Comparison of ENCODE assay signal across 35 cellular contexts in genomic region chr11:68994161-68994890, GRCh38. TPM values are rescaled to one million over a fixed set of nuclear protein-coding genes. Genes with fewer than 3 reads are reported as not detected.
DNase-seq lines count a peak whose midpoint lies in the region; ATAC-seq, FAIRE-seq and TF ChIP-seq lines count a peak whose summit lies in the region.
"Had no signal": no experiment of that assay in that cellular context is flagged by ENCODE, and none has a peak within 500 bp of the region (broad histone marks: within the 10 kb centered on the region; RNA-seq: fewer than 3 reads in every experiment).

No MANE protein-coding gene starts in this region.

- no peak overlapping the region for H3K4me2 ChIP-seq in K562 (ENCODE audit: insufficient read depth, low read length)
- H3K4me2 ChIP-seq in mesendoderm (ENCODE audit: low read length) = no peak overlapping the region

- intact Hi-C loops in activated CD4-positive, alpha-beta memory T cell treated with anti-CD3 and anti-CD28 coated beads for 36 hours (cut with micrococcal nuclease) = no loop called here
- intact Hi-C loops in K562 (cut with micrococcal nuclease) = no loop called here

- no peak overlapping the region for H2BK120ac ChIP-seq in mesendoderm (ENCODE audit: low read depth, low read length)

- H3K18ac ChIP-seq in mesendoderm (ENCODE audit: low read length) = no peak overlapping the region

- H4K20me1 ChIP-seq in K562 (replicated peaks; ENCODE audit: control insufficient read depth, insufficient read depth, low read length) = 0 out of 2 replicates have a peak, but pooled peaks cover 4% of the 10 kb centered on the region

- TF ChIP-seq RAD21 in K562 (CRISPR knock-in tag; conservative IDR thresholded peaks at IDR 0.05 in 1 of 2, IDR thresholded peaks at IDR 0.05 in 1 of 2) = no peak

- H3K27ac Mint-ChIP-seq in activated CD4-positive, alpha-beta memory T cell treated with anti-CD3 and anti-CD28 coated beads for 36 hours = no peak overlapping the region
- no peak overlapping the region for H3K27ac Mint-ChIP-seq in activated CD4-positive, alpha-beta memory T cell treated with anti-CD3 and anti-CD28 coated beads, Interleukin-2, amount 10 ng/mL, durations not matched to agents 7 days and 5 days
- H3K27ac Mint-ChIP-seq in neural crest cell (ENCODE audit: unreplicated experiment) (peak overlapping the region; percentile 62), type B pancreatic cell (no peak overlapping the region)
- H3K27ac Mint-ChIP-seq: activated naive CD8-positive, alpha-beta T cell treated with anti-CD3 and anti-CD28 coated beads, Interleukin-2, amount 50 U/mL, for 24 hours; dendritic cell treated with granulocyte-macrophage colony-stimulating factor and Interleukin-4, amounts not matched to agents 40 ng/mL and 50 ng/mL, for 4 days had no signal

- TF ChIP-seq POLR2A in K562 (conservative IDR thresholded peaks at IDR 0.05) = no peak

- FAIRE-seq in K562 (lab: Jason Lieb, UNC) = no peak
- FAIRE-seq: endometrium, keratinocyte had no signal

- H2BK15ac ChIP-seq in mesendoderm (replicated peaks; ENCODE audit: low read depth) = no peak overlapping the region

- H3K4me3 ChIP-seq in K562 = no peak overlapping the region
- H3K4me3 ChIP-seq in mesendoderm (ENCODE audit: low read length) = no peak overlapping the region
- H3K4me3 ChIP-seq: esophagus squamous epithelium, Peyer's patch, right atrium auricular region, SJCRH30, stomach, tibial artery had no signal

- no peaks in the 10 kb centered on the region for H3K9me3 ChIP-seq in K562 (replicated peaks; ENCODE audit: control insufficient read depth, insufficient read depth, low read depth, low read length)
- H3K9me3 ChIP-seq: esophagus squamous epithelium, Peyer's patch, right atrium auricular region, SJCRH30, stomach, tibial artery had no signal

- H3K36me3 Mint-ChIP-seq in activated CD4-positive, alpha-beta memory T cell treated with anti-CD3 and anti-CD28 coated beads for 36 hours = no peaks in the 10 kb centered on the region
- no peaks in the 10 kb centered on the region for H3K36me3 Mint-ChIP-seq in activated CD4-positive, alpha-beta memory T cell treated with anti-CD3 and anti-CD28 coated beads, Interleukin-2, amount 10 ng/mL, durations not matched to agents 7 days and 5 days (ENCODE audit: low read depth)
- no peaks in the 10 kb centered on the region for H3K36me3 Mint-ChIP-seq in neural crest cell (ENCODE audit: low read depth)
- H3K36me3 Mint-ChIP-seq in type B pancreatic cell = no peaks in the 10 kb centered on the region

- H3K56ac ChIP-seq in mesendoderm (ENCODE audit: low read length) = no peak overlapping the region

- no peak overlapping the region for H2AFZ ChIP-seq in K562 (ENCODE audit: low read depth, low read length)
- H2AFZ ChIP-seq: parathyroid adenoma had no signal

- no peak overlapping the region for H4K5ac ChIP-seq in mesendoderm (ENCODE audit: low read length)

- H3K4me1 Mint-ChIP-seq in activated CD4-positive, alpha-beta memory T cell treated with anti-CD3 and anti-CD28 coated beads for 36 hours (ENCODE audit: low read depth) = peaks cover 3% of the 10 kb centered on the region
- peaks cover 5% of the 10 kb centered on the region for H3K4me1 Mint-ChIP-seq in activated CD4-positive, alpha-beta memory T cell treated with anti-CD3 and anti-CD28 coated beads, Interleukin-2, amount 10 ng/mL, durations not matched to agents 7 days and 5 days
- no peaks in the 10 kb centered on the region for H3K4me1 Mint-ChIP-seq in neural crest cell
- peaks cover 14% of the 10 kb centered on the region for H3K4me1 Mint-ChIP-seq in type B pancreatic cell (ENCODE audit: unreplicated experiment)
- H3K4me1 Mint-ChIP-seq: activated naive CD8-positive, alpha-beta T cell treated with anti-CD3 and anti-CD28 coated beads, Interleukin-2, amount 50 U/mL, for 24 hours had no signal

- H2BK5ac ChIP-seq in mesendoderm (ENCODE audit: low read length) = no peak overlapping the region

- peaks cover 8% of the 10 kb centered on the region for H3K27me3 Mint-ChIP-seq in activated CD4-positive, alpha-beta memory T cell treated with anti-CD3 and anti-CD28 coated beads for 36 hours
- H3K27me3 Mint-ChIP-seq in activated CD4-positive, alpha-beta memory T cell treated with anti-CD3 and anti-CD28 coated beads, Interleukin-2, amount 10 ng/mL, durations not matched to agents 7 days and 5 days = peaks cover 12% of the 10 kb centered on the region
- H3K27me3 Mint-ChIP-seq in neural crest cell (ENCODE audit: low read depth) (peaks cover 18% of the 10 kb centered on the region), type B pancreatic cell (peaks cover 19% of the 10 kb centered on the region)

- no peak overlapping the region for H3K23ac ChIP-seq in mesendoderm (ENCODE audit: low read length)

- no peaks in the 10 kb centered on the region for H3K79me1 ChIP-seq in mesendoderm (ENCODE audit: low read length)

- BruUV-seq in K562 (replicated peaks; lab: Mats Ljungman, UMichigan) = no TSS peak

- no peaks in the 10 kb centered on the region for H3K9me3 Mint-ChIP-seq in activated CD4-positive, alpha-beta memory T cell treated with anti-CD3 and anti-CD28 coated beads for 36 hours
- H3K9me3 Mint-ChIP-seq in activated CD4-positive, alpha-beta memory T cell treated with anti-CD3 and anti-CD28 coated beads, Interleukin-2, amount 10 ng/mL, durations not matched to agents 7 days and 5 days = no peaks in the 10 kb centered on the region
- H3K9me3 Mint-ChIP-seq in neural crest cell (no peaks in the 10 kb centered on the region), type B pancreatic cell (no peaks in the 10 kb centered on the region)
- H3K9me3 Mint-ChIP-seq: activated naive CD8-positive, alpha-beta T cell treated with anti-CD3 and anti-CD28 coated beads, Interleukin-2, amount 50 U/mL, for 24 hours; dendritic cell treated with granulocyte-macrophage colony-stimulating factor and Interleukin-4, amounts not matched to agents 40 ng/mL and 50 ng/mL, for 4 days; nephron had no signal

- H3K27me3 ChIP-seq in K562 (ENCODE audit: control insufficient read depth in 2 of 2, insufficient read depth in 2 of 2, low read length in 2 of 2) (peaks cover 45 to 85% of the 10 kb centered on the region in 2 experiments), mesendoderm (ENCODE audit: insufficient read depth, low read length, poor library complexity) (no peaks in the 10 kb centered on the region)
- H3K27me3 ChIP-seq: Peyer's patch, right atrium auricular region, SJCRH30 had no signal

- H3K36me3 ChIP-seq in K562 (ENCODE audit: control insufficient read depth, insufficient read depth, low read length) (no peaks in the 10 kb centered on the region), mesendoderm (ENCODE audit: control insufficient read depth, insufficient read depth, low read length) (no peaks in the 10 kb centered on the region)
- H3K36me3 ChIP-seq: esophagus squamous epithelium, Peyer's patch, right atrium auricular region, SJCRH30, stomach, tibial artery had no signal

- ATAC-seq in K562 = peak; percentile 42; the same call in 1 of the 3 replicates
- ATAC-seq: activated naive CD8-positive, alpha-beta T cell treated with anti-CD3 and anti-CD28 coated beads, Interleukin-2, amount 50 U/mL, for 24 hours; foreskin keratinocyte; HCT116 had no signal

- DNase-seq in activated CD4-positive, alpha-beta memory T cell treated with anti-CD3 and anti-CD28 coated beads for 36 hours = peak; percentile 5
- no peak for DNase-seq in activated CD4-positive, alpha-beta memory T cell treated with anti-CD3 and anti-CD28 coated beads, Interleukin-2, amount 10 ng/mL, durations not matched to agents 7 days and 5 days
- no peak for DNase-seq in K562 (ENCODE audit: extremely low read depth in 1 of 4, low spot score in 3 of 4)
- no peak for DNase-seq in neural crest cell (ENCODE audit: low read depth, low spot score)
- DNase-seq in type B pancreatic cell (ENCODE audit: extremely low spot score, unreplicated experiment) = peak; percentile 59
- no peak for DNase-seq in mesendoderm
- DNase-seq in HEK293T (ENCODE audit: extremely low spot score) = no peak
- no peak for DNase-seq in NCI-H2029 treated with DMSO at 0.1 percent for 48 hours (lab: John Stamatoyannopoulos, UW)
- DNase-seq: activated CD4-positive, alpha-beta T cell treated with anti-CD3 and anti-CD28 coated beads for 48 hours; activated naive CD4-positive, alpha-beta T cell; activated naive CD8-positive, alpha-beta T cell treated with anti-CD3 and anti-CD28 coated beads, Interleukin-2, amount 50 U/mL, for 24 hours; C1 segment of cervical spinal cord; central memory CD4-positive, alpha-beta T cell; esophagus squamous epithelium; foreskin keratinocyte; mammary epithelial cell; MV-4-11; NCI-H446; NCI-H774; SJCRH30; stimulated activated CD4-positive, alpha-beta T cell treated with anti-CD3 and anti-CD28 coated beads, Interleukin-2, amount 100 ng/mL, for 24 hours; stimulated activated CD8-positive, alpha-beta memory T cell treated with anti-CD3 and anti-CD28 coated beads, Interleukin-4, amount 100 ng/mL, for 48 hours; stomach; T-helper 9 cell had no signal

- no peak for TF ChIP-seq EP300 in K562 (IDR thresholded peaks at IDR 0.05; ENCODE audit: low read length)

- in situ Hi-C loops in K562 (cut with MboI) = no loop called here

- H3K79me2 ChIP-seq in K562 (ENCODE audit: control insufficient read depth, insufficient read depth, low read length) (no peaks in the 10 kb centered on the region), mesendoderm (ENCODE audit: control insufficient read depth, insufficient read depth, low read length) (no peaks in the 10 kb centered on the region)
- H3K79me2 ChIP-seq: parathyroid adenoma had no signal

- H3K4me1 ChIP-seq in K562 (replicated peaks in 1 of 2; ENCODE audit: control insufficient read depth in 2 of 2, insufficient read depth in 2 of 2, low read length in 2 of 2) = peaks cover 0 to 7% of the 10 kb centered on the region in 2 experiments; a peak in 3 of 5 replicates
- H3K4me1 ChIP-seq in mesendoderm (ENCODE audit: control insufficient read depth, low read depth, low read length) = no peaks in the 10 kb centered on the region
- H3K4me1 ChIP-seq: foreskin keratinocyte, parathyroid adenoma, Peyer's patch had no signal

- H3K4me3 Mint-ChIP-seq in activated CD4-positive, alpha-beta memory T cell treated with anti-CD3 and anti-CD28 coated beads for 36 hours = no peak overlapping the region
- no peak overlapping the region for H3K4me3 Mint-ChIP-seq in activated CD4-positive, alpha-beta memory T cell treated with anti-CD3 and anti-CD28 coated beads, Interleukin-2, amount 10 ng/mL, durations not matched to agents 7 days and 5 days
- no peak overlapping the region for H3K4me3 Mint-ChIP-seq in neural crest cell
- H3K4me3 Mint-ChIP-seq in type B pancreatic cell = no peak overlapping the region
- H3K4me3 Mint-ChIP-seq: activated naive CD8-positive, alpha-beta T cell treated with anti-CD3 and anti-CD28 coated beads, Interleukin-2, amount 50 U/mL, for 24 hours; dendritic cell treated with granulocyte-macrophage colony-stimulating factor and Interleukin-4, amounts not matched to agents 40 ng/mL and 50 ng/mL, for 4 days; nephron had no signal

- H3K9ac ChIP-seq in K562 (ENCODE audit: insufficient read depth in 1 of 2, low read depth in 2 of 2, low read length in 2 of 2) (0 out of 4 replicates have a peak overlapping the region, but pooled peaks of 1 of the 2 experiments have one; percentile 26), mesendoderm (ENCODE audit: low read length) (no peak overlapping the region)
- H3K9ac ChIP-seq: parathyroid adenoma had no signal

- H3K4ac ChIP-seq in mesendoderm (ENCODE audit: low read depth, low read length) = no peak overlapping the region

- H3K27ac ChIP-seq in K562 (ENCODE audit: extremely low read depth, low read depth, low read length) (no peak overlapping the region), mesendoderm (ENCODE audit: low read depth, low read length) (no peak overlapping the region)
- H3K27ac ChIP-seq: 22Rv1, esophagus squamous epithelium, foreskin keratinocyte, parathyroid adenoma, Peyer's patch, right atrium auricular region, SJCRH30, stomach, tibial artery had no signal

- H3K9me1 ChIP-seq in K562 (ENCODE audit: control insufficient read depth, insufficient read depth, low read length) = no peaks in the 10 kb centered on the region

- POLR2A ChIA-PET in activated CD4-positive, alpha-beta memory T cell treated with anti-CD3 and anti-CD28 coated beads for 36 hours (lab: Charles Lee) = no interaction called here
- POLR2A ChIA-PET in activated CD4-positive, alpha-beta memory T cell treated with anti-CD3 and anti-CD28 coated beads, Interleukin-2, amount 10 ng/mL, durations not matched to agents 7 days and 5 days (lab: Charles Lee) = no interaction called here
- POLR2A ChIA-PET in K562 (lab: Yijun Ruan, JAX) = interaction anchor here (0.6 kb wide), 1 partner anchor 41 kb away, joined by 3 read pairs; no protein-coding TSS in a partner anchor
- POLR2A ChIA-PET in HEK293T (lab: Yijun Ruan, JAX) = no interaction called here

- TF ChIP-seq CTCF in K562 (IDR thresholded peaks at IDR 0.05 in 2 of 3, conservative IDR thresholded peaks at IDR 0.05 in 1 of 3; ENCODE audit: insufficient read depth in 2 of 3, low read depth in 1 of 3, low read length in 3 of 3) (no peak), neural crest cell (conservative IDR thresholded peaks at IDR 0.05) (no peak), type B pancreatic cell (conservative IDR thresholded peaks at IDR 0.05) (no peak)

- 6% methylated on average over 23 of the region's 27 CpGs for WGBS in K562 (ENCODE audit: insufficient coverage, low coverage, missing lambda C conversion rate)
- WGBS in mesendoderm (ENCODE audit: extremely low coverage, insufficient coverage, low lambda C conversion rate) = no CpG with 5 or more reads among the region's 27 CpGs

- H2AK5ac ChIP-seq in mesendoderm (ENCODE audit: low read length) = no peak overlapping the region

- no peak overlapping the region for H4K8ac ChIP-seq in mesendoderm (ENCODE audit: low read depth, low read length)

- CTCF ChIA-PET in activated CD4-positive, alpha-beta memory T cell treated with anti-CD3 and anti-CD28 coated beads for 36 hours (lab: Charles Lee) = no interaction called here
- CTCF ChIA-PET in activated CD4-positive, alpha-beta memory T cell treated with anti-CD3 and anti-CD28 coated beads, Interleukin-2, amount 10 ng/mL, durations not matched to agents 7 days and 5 days (lab: Charles Lee) = interaction anchor here (0.6 kb wide), 1 partner anchor 10 kb away, joined by 3 read pairs; no protein-coding TSS in a partner anchor
- CTCF ChIA-PET in K562 (lab: Yijun Ruan, JAX; ENCODE audit: low intra/inter-chr PET ratio) = no interaction called here
- CTCF ChIA-PET in HEK293T (lab: Yijun Ruan, JAX) = no interaction called here

RNA-seq across cellular contexts. Expression of gene MRGPRD, which starts 13.5 kb away (rescaled TPM):
- total RNA-seq in activated CD4-positive, alpha-beta memory T cell treated with anti-CD3 and anti-CD28 coated beads for 36 hours = not detected
- not detected for total RNA-seq in activated CD4-positive, alpha-beta memory T cell treated with anti-CD3 and anti-CD28 coated beads, Interleukin-2, amount 10 ng/mL, durations not matched to agents 7 days and 5 days
- total RNA-seq in K562 (2011; cell fraction: chromatin; rRNA removed; ENCODE audit: low replicate concordance) = not detected in 2 replicates
- total RNA-seq in K562 (2011; cell fraction: nucleolus; rRNA removed) = not detected in 2 replicates
- not detected in 2 replicates for total RNA-seq in K562 (2011; cell fraction: nucleoplasm; rRNA removed)
- total RNA-seq in K562 (2014; rRNA removed) (not detected in 2 replicates), K562 (2014; rRNA removed; fragmentation: Illumina TruSeq; extraction: Trizol) (not detected in 2 replicates), K562 (2015; rRNA removed; fragmentation: Illumina TruSeq; extraction: Trizol) (not detected in 2 replicates), K562 (2021) (not detected in 2 replicates), neural crest cell (not detected in 2 replicates), type B pancreatic cell (ENCODE audit: low replicate concordance) (not detected in 2 replicates)
- polyA plus RNA-seq in K562 (2011; rRNA removed) (not detected in 2 replicates), K562 (2014; fragmentation: Illumina TruSeq; extraction: Trizol) (not detected in 2 replicates), K562 (2014; fragmentation: Nextera tagmentation; extraction: Ambion mirVana) (not detected), K562 (2014; rRNA removed) (not detected in 2 replicates)
- not detected in 2 replicates for polyA plus RNA-seq in K562 (2011; cell fraction: cytosol; rRNA removed)
- polyA plus RNA-seq in K562 (2011; cell fraction: nucleus; rRNA removed) = not detected in 2 replicates
- not detected in 2 replicates for polyA plus RNA-seq in K562 (2012)
- not detected in 2 replicates for polyA minus RNA-seq in K562 (2011; rRNA and poly(A)+ RNA removed)
- not detected in 2 replicates for polyA minus RNA-seq in K562 (2011; cell fraction: cytosol; rRNA and poly(A)+ RNA removed)
- polyA minus RNA-seq in K562 (2011; cell fraction: nucleus; rRNA and poly(A)+ RNA removed) = not detected in 2 replicates
- polyA plus RNA-seq in mesendoderm (2013, experiment 1 of 2) = not detected
- polyA plus RNA-seq in mesendoderm (2013, experiment 2 of 2) = not detected
- total RNA-seq: activated CD8-positive, alpha-beta memory T cell treated with anti-CD3 and anti-CD28 coated beads for 36 hours; esophagus squamous epithelium; foreskin keratinocyte; mammary epithelial cell; Peyer's patch; right atrium auricular region; SJCRH30 had no signal
- polyA plus RNA-seq: foreskin keratinocyte, keratinocyte, mammary epithelial cell, stomach had no signal

RNA-seq across cellular contexts. Expression of gene MRGPRF, which starts 18.7 kb away (rescaled TPM):
- not detected for total RNA-seq in activated CD4-positive, alpha-beta memory T cell treated with anti-CD3 and anti-CD28 coated beads for 36 hours
- total RNA-seq in activated CD4-positive, alpha-beta memory T cell treated with anti-CD3 and anti-CD28 coated beads, Interleukin-2, amount 10 ng/mL, durations not matched to agents 7 days and 5 days = not detected
- not detected in 2 replicates for total RNA-seq in K562 (2011; cell fraction: chromatin; rRNA removed; ENCODE audit: low replicate concordance)
- total RNA-seq in K562 (2011; cell fraction: nucleolus; rRNA removed) = not detected in 2 replicates
- total RNA-seq in K562 (2011; cell fraction: nucleoplasm; rRNA removed) = not detected in 2 replicates
- total RNA-seq in K562 (2014; rRNA removed) = not detected in 2 replicates
- not detected in 2 replicates for total RNA-seq in K562 (2014; rRNA removed; fragmentation: Illumina TruSeq; extraction: Trizol)
- not detected in 2 replicates for total RNA-seq in K562 (2015; rRNA removed; fragmentation: Illumina TruSeq; extraction: Trizol)
- total RNA-seq in K562 (2021) = 0.07 TPM in 1 of 2 replicates, not detected in the other
- not detected in 2 replicates for polyA plus RNA-seq in K562 (2011; rRNA removed)
- polyA plus RNA-seq in K562 (2011; cell fraction: cytosol; rRNA removed) = not detected in 2 replicates
- not detected in 2 replicates for polyA plus RNA-seq in K562 (2011; cell fraction: nucleus; rRNA removed)
- polyA plus RNA-seq in K562 (2012) = not detected in 2 replicates
- polyA plus RNA-seq in K562 (2014; fragmentation: Illumina TruSeq; extraction: Trizol) = not detected in 2 replicates
- not detected for polyA plus RNA-seq in K562 (2014; fragmentation: Nextera tagmentation; extraction: Ambion mirVana)
- not detected in 2 replicates for polyA plus RNA-seq in K562 (2014; rRNA removed)
- not detected in 2 replicates for polyA minus RNA-seq in K562 (2011; rRNA and poly(A)+ RNA removed)
- not detected in 2 replicates for polyA minus RNA-seq in K562 (2011; cell fraction: cytosol; rRNA and poly(A)+ RNA removed)
- polyA minus RNA-seq in K562 (2011; cell fraction: nucleus; rRNA and poly(A)+ RNA removed) = not detected in 2 replicates
- total RNA-seq in neural crest cell = 0.16 and 0.23 TPM in 2 replicates
- 0.43 and 1.4 TPM in 2 replicates for total RNA-seq in type B pancreatic cell (ENCODE audit: low replicate concordance)
- polyA plus RNA-seq in mesendoderm (2013, experiment 1 of 2) = 9.4 TPM
- 10.2 TPM for polyA plus RNA-seq in mesendoderm (2013, experiment 2 of 2)
- total RNA-seq: activated CD8-positive, alpha-beta memory T cell treated with anti-CD3 and anti-CD28 coated beads for 36 hours had no signal
- polyA plus RNA-seq: keratinocyte had no signal

RNA-seq across cellular contexts. Expression of gene TPCN2, which starts 54.4 kb away (rescaled TPM):
- total RNA-seq in activated CD4-positive, alpha-beta memory T cell treated with anti-CD3 and anti-CD28 coated beads for 36 hours = 10 to 100 TPM; 12.0 to 12.8 TPM
- total RNA-seq in activated CD4-positive, alpha-beta memory T cell treated with anti-CD3 and anti-CD28 coated beads, Interleukin-2, amount 10 ng/mL, durations not matched to agents 7 days and 5 days = 10 to 100 TPM; 25.8 to 26.0 TPM
- total RNA-seq in K562 (2011; cell fraction: chromatin; rRNA removed; ENCODE audit: low replicate concordance) = 40.8 and 84.4 TPM in 2 replicates
- 45.5 and 52.4 TPM in 2 replicates for total RNA-seq in K562 (2011; cell fraction: nucleolus; rRNA removed)
- 44.5 and 47.8 TPM in 2 replicates for total RNA-seq in K562 (2011; cell fraction: nucleoplasm; rRNA removed)
- 4.6 and 4.9 TPM in 2 replicates for total RNA-seq in K562 (2014; rRNA removed)
- 2.3 and 2.8 TPM in 2 replicates for total RNA-seq in K562 (2014; rRNA removed; fragmentation: Illumina TruSeq; extraction: Trizol)
- 3.1 and 3.2 TPM in 2 replicates for total RNA-seq in K562 (2015; rRNA removed; fragmentation: Illumina TruSeq; extraction: Trizol)
- total RNA-seq in K562 (2021) = 9.2 and 10.2 TPM in 2 replicates
- polyA plus RNA-seq in K562 (2011; rRNA removed) = 5.5 and 5.9 TPM in 2 replicates
- 5.8 TPM in 2 replicates for polyA plus RNA-seq in K562 (2011; cell fraction: cytosol; rRNA removed)
- 49.5 and 65.9 TPM in 2 replicates for polyA plus RNA-seq in K562 (2011; cell fraction: nucleus; rRNA removed)
- polyA plus RNA-seq in K562 (2012) = 6.3 and 8.7 TPM in 2 replicates
- 5.0 and 5.7 TPM in 2 replicates for polyA plus RNA-seq in K562 (2014; fragmentation: Illumina TruSeq; extraction: Trizol)
- under 1 TPM; 0.66 to 0.82 TPM for polyA plus RNA-seq in K562 (2014; fragmentation: Nextera tagmentation; extraction: Ambion mirVana)
- polyA plus RNA-seq in K562 (2014; rRNA removed) = 7.0 and 9.3 TPM in 2 replicates
- polyA minus RNA-seq in K562 (2011; rRNA and poly(A)+ RNA removed) = 4.1 and 5.0 TPM in 2 replicates
- 6.3 and 6.4 TPM in 2 replicates for polyA minus RNA-seq in K562 (2011; cell fraction: cytosol; rRNA and poly(A)+ RNA removed)
- 15.0 and 17.4 TPM in 2 replicates for polyA minus RNA-seq in K562 (2011; cell fraction: nucleus; rRNA and poly(A)+ RNA removed)
- 14.2 and 14.4 TPM in 2 replicates for total RNA-seq in neural crest cell
- total RNA-seq in type B pancreatic cell (ENCODE audit: low replicate concordance) = 19.5 and 20.7 TPM in 2 replicates
- 10.7 TPM for polyA plus RNA-seq in mesendoderm (2013, experiment 1 of 2)
- polyA plus RNA-seq in mesendoderm (2013, experiment 2 of 2) = 11.4 TPM

Comparison
In these comparisons a context has a peak if more than half of its experiments do, and no peak if none do; other contexts are left out.
1. DNase-seq: peak in activated CD4-positive, alpha-beta memory T cell treated with anti-CD3 and anti-CD28 coated beads for 36 hours (single experiment) and type B pancreatic cell (single experiment); none in activated CD4-positive, alpha-beta memory T cell treated with anti-CD3 and anti-CD28 coated beads, Interleukin-2, amount 10 ng/mL, durations not matched to agents 7 days and 5 days (single experiment), K562 (0 of 4), neural crest cell (single experiment), mesendoderm (single experiment), HEK293T (single experiment) and NCI-H2029 treated with DMSO at 0.1 percent for 48 hours (single experiment).